10 cellular contexts compared by ENCODE assay signal in the genomic region with DNA sequence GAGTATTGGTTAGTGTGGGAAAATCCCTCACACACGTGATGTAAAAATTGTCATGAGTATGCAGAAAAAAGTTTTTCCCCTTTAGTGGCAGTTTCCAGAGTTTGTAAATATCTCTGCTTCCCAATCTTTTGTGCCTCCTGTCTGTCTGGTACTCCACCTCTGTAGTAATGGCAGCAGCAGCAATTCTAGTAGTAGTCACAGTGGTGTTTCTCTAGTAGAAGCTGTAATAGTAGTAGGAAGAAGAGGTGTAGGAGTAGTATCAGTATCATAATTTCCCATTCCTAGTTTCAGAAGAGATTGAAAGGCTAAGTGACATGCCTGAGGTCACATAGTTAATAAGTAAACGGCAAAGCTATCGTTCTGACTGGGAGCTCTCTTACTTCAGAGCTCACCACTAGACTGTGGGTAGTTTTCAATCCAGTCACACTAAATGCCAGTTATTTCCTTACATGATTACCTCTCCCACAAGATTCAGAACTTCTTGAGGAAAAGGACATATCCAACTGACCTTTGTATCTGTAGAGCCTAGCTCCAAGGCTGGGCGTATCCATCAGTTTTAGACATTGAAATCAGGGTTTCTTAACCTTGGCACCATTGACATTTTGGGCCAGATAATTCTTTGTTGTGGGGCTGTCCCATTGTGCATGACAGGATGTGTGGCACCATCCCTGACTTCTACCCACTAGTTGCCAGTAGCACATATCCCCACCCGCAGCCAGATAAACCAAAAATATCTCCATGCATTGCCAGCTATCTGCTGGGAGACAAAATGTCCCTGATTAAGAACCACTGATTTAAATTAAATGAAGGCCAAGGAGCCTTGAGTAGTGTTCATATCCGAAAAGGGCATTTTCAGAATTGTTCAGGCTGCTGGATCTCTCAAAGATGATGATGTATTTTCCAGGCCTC.
DNase-seq lines count a peak whose midpoint lies in the region; ATAC-seq and TF ChIP-seq lines count a peak whose summit lies in the region.
"Had no signal": no experiment of that assay in that cellular context is flagged by ENCODE, and none has a peak within 500 bp of the region (broad histone marks: within the 10 kb centered on the region; RNA-seq: fewer than 3 reads in every experiment).

No MANE protein-coding gene starts in this region.

- H3K4me3 Mint-ChIP-seq in activated T-cell treated with anti-CD3 and anti-CD28 coated beads, Interleukin-2, amount 50 U/mL, for 24 hours, result no peak overlapping the region
- H3K4me3 Mint-ChIP-seq in activated naive CD8-positive, alpha-beta T cell treated with anti-CD3 and anti-CD28 coated beads, Interleukin-2, amount 50 U/mL, for 24 hours, result peak overlapping the region; percentile 27
- H3K4me3 Mint-ChIP-seq in type B pancreatic cell, result no peak overlapping the region

- no peaks in the 10 kb centered on the region for H3K36me3 Mint-ChIP-seq in activated T-cell treated with anti-CD3 and anti-CD28 coated beads, Interleukin-2, amount 50 U/mL, for 24 hours (ENCODE audit: low read depth)
- H3K36me3 Mint-ChIP-seq in activated naive CD8-positive, alpha-beta T cell treated with anti-CD3 and anti-CD28 coated beads, Interleukin-2, amount 50 U/mL, for 24 hours (ENCODE audit: low read depth), result no peaks in the 10 kb centered on the region
- peaks cover 4% of the 10 kb centered on the region for H3K36me3 Mint-ChIP-seq in type B pancreatic cell

- H3K4me1 Mint-ChIP-seq in activated T-cell treated with anti-CD3 and anti-CD28 coated beads, Interleukin-2, amount 50 U/mL, for 24 hours (ENCODE audit: low read depth), result peaks cover 26% of the 10 kb centered on the region
- peaks cover 40% of the 10 kb centered on the region for H3K4me1 Mint-ChIP-seq in activated naive CD8-positive, alpha-beta T cell treated with anti-CD3 and anti-CD28 coated beads, Interleukin-2, amount 50 U/mL, for 24 hours
- H3K4me1 Mint-ChIP-seq in type B pancreatic cell (ENCODE audit: unreplicated experiment), result peaks cover 40% of the 10 kb centered on the region

- DNase-seq in activated T-cell treated with anti-CD3 and anti-CD28 coated beads, Interleukin-2, amount 50 U/mL, for 24 hours, result no peak
- no peak for DNase-seq in activated T-cell treated with anti-CD3 and anti-CD28 coated beads, Interleukin-2, amount 50 U/mL, for 1 hour
- DNase-seq in activated naive CD8-positive, alpha-beta T cell treated with anti-CD3 and anti-CD28 coated beads, Interleukin-2, amount 50 U/mL, for 24 hours, result peak; percentile 22
- DNase-seq in type B pancreatic cell (ENCODE audit: extremely low spot score, unreplicated experiment) (no peak), germinal center (ENCODE audit: low spot score) (no peak), AG08395 (ENCODE audit: low spot score) (no peak)
- no peak for DNase-seq in effector CD8-positive, alpha-beta T cell (lab: John Stamatoyannopoulos, UW)
- DNase-seq: KBM-7; stimulated activated CD4-positive, alpha-beta T cell treated with anti-CD3 and anti-CD28 coated beads, Interleukin-4, amount 100 ng/mL, for 1 hour had no signal

- ATAC-seq in HG03025 (IDR thresholded peaks at IDR 0.05; ENCODE audit: low FRiP score, unreplicated experiment), result peak; percentile 88
- ATAC-seq in activated naive CD8-positive, alpha-beta T cell treated with anti-CD3 and anti-CD28 coated beads, Interleukin-2, amount 50 U/mL, for 24 hours, result peak; percentile 84

- no peaks in the 10 kb centered on the region for H3K27me3 Mint-ChIP-seq in activated T-cell treated with anti-CD3 and anti-CD28 coated beads, Interleukin-2, amount 50 U/mL, for 24 hours
- no peaks in the 10 kb centered on the region for H3K27me3 Mint-ChIP-seq in activated naive CD8-positive, alpha-beta T cell treated with anti-CD3 and anti-CD28 coated beads, Interleukin-2, amount 50 U/mL, for 24 hours
- H3K27me3 Mint-ChIP-seq in type B pancreatic cell, result no peaks in the 10 kb centered on the region

- TF ChIP-seq CTCF in type B pancreatic cell (conservative IDR thresholded peaks at IDR 0.05), result no peak

- H3K9me3 Mint-ChIP-seq in activated T-cell treated with anti-CD3 and anti-CD28 coated beads, Interleukin-2, amount 50 U/mL, for 24 hours, result no peaks in the 10 kb centered on the region
- H3K9me3 Mint-ChIP-seq in activated naive CD8-positive, alpha-beta T cell treated with anti-CD3 and anti-CD28 coated beads, Interleukin-2, amount 50 U/mL, for 24 hours, result no peaks in the 10 kb centered on the region
- peaks cover 14% of the 10 kb centered on the region for H3K9me3 Mint-ChIP-seq in type B pancreatic cell

- H3K27ac Mint-ChIP-seq in activated T-cell treated with anti-CD3 and anti-CD28 coated beads, Interleukin-2, amount 50 U/mL, for 24 hours, result peak overlapping the region; percentile 88
- H3K27ac Mint-ChIP-seq in activated naive CD8-positive, alpha-beta T cell treated with anti-CD3 and anti-CD28 coated beads, Interleukin-2, amount 50 U/mL, for 24 hours, result peak overlapping the region; percentile 92
- H3K27ac Mint-ChIP-seq in type B pancreatic cell, result peak overlapping the region; percentile 58
